ENCODE assay signal across 27 cellular contexts in genomic region chr2:76280676-76281075, GRCh38.
A peak's percentile ranks its signal among the peaks of the same experiment; 100 is the strongest.
DNase-seq lines count a peak whose midpoint lies in the region; ATAC-seq, FAIRE-seq and TF ChIP-seq lines count a peak whose summit lies in the region.
"Had no signal": no experiment of that assay in that cellular context is flagged by ENCODE, and none has a peak within 500 bp of the region (broad histone marks: within the 10 kb centered on the region; RNA-seq: fewer than 3 reads in every experiment).

No MANE protein-coding gene starts in this region.

- H2BK20ac ChIP-seq in H1 (ENCODE audit: low read length) = no peak overlapping the region

- H3K18ac ChIP-seq in H1 (ENCODE audit: extremely low read depth, low read length) = no peak overlapping the region

- H3K4me3 Mint-ChIP-seq in GM23338 = no peak overlapping the region
- H3K4me3 Mint-ChIP-seq in nephron progenitor cell = no peak overlapping the region
- no peak overlapping the region for H3K4me3 Mint-ChIP-seq in T-helper 2 cell treated with Interferon-gamma antibody and Interleukin-4, amounts not matched to agents 5 μg/mL and 100 μg/mL, for 36 hours
- H3K4me3 Mint-ChIP-seq: CD8-positive, alpha-beta memory T cell; T-cell had no signal

- TF ChIP-seq RAD21 in H1 (IDR thresholded peaks at IDR 0.05 in 1 of 2, conservative IDR thresholded peaks at IDR 0.05 in 1 of 2; ENCODE audit: low read depth in 2 of 2, low read length in 2 of 2) = no peak

- H3K23ac ChIP-seq in H1 (ENCODE audit: insufficient read length) = no peak overlapping the region

- no peak overlapping the region for H3K9ac ChIP-seq in H1 (replicated peaks in 1 of 4; ENCODE audit: extremely low read depth in 1 of 4, low read depth in 3 of 4, low read length in 3 of 4)

- WGBS in H1 (ENCODE audit: extremely low coverage in 1 of 2, insufficient coverage in 1 of 2, insufficient read length in 1 of 2, insufficient replicate concordance in 2 of 2, low coverage in 1 of 2, low lambda C conversion rate in 2 of 2, missing lambda C conversion rate in 1 of 2), 2 experiments = 86% methylated on average over 2 of the region's 2 CpGs; no CpG with 5 or more reads in 1 of the 2 experiments
- WGBS in lower leg skin, 2 donors = 26 to 35% methylated on average over 2 of the region's 2 CpGs

- peak overlapping the region; percentile 67; the same call in 1 of the 2 replicates for H3K27ac Mint-ChIP-seq in GM23338
- peak overlapping the region; percentile 14 for H3K27ac Mint-ChIP-seq in nephron progenitor cell
- no peak overlapping the region for H3K27ac Mint-ChIP-seq in T-helper 2 cell treated with Interferon-gamma antibody and Interleukin-4, amounts not matched to agents 5 μg/mL and 100 μg/mL, for 36 hours
- H3K27ac Mint-ChIP-seq: CD8-positive, alpha-beta memory T cell; T-cell had no signal

- no peak overlapping the region for H2BK120ac ChIP-seq in H1 (replicated peaks; ENCODE audit: low read depth, low read length)

- no peak overlapping the region for H3K4me2 ChIP-seq in GM23338
- H3K4me2 ChIP-seq in H1 (ENCODE audit: insufficient read depth in 1 of 2, low read depth in 2 of 2, low read length in 2 of 2) = no peak overlapping the region
- H3K4me2 ChIP-seq: A549 had no signal

- DNase-seq in GM23338 (ENCODE audit: low spot score) (no peak), NCI-H2227 (lab: John Stamatoyannopoulos, UW; ENCODE audit: unreplicated experiment) (peak; percentile 53), H1 (ENCODE audit: low read depth in 1 of 2, low spot score in 2 of 2) (no peak), nephron progenitor cell (no peak), GM10266 (ENCODE audit: extremely low spot score) (no peak), T-helper 9 cell (no peak), lower leg skin (ENCODE audit: low spot score in 2 of 2) (no peak)
- no peak for DNase-seq in T-helper 2 cell treated with Interferon-gamma antibody and Interleukin-4, amounts not matched to agents 5 μg/mL and 100 μg/mL, for 36 hours (ENCODE audit: low spot score)
- DNase-seq: CD8-positive, alpha-beta memory T cell; DMS 273 treated with DMSO at 0.1 percent for 48 hours; DMS79; EL; GDM1; H7; NCI-H1092 treated with DMSO at 0.1 percent for 48 hours; NCI-H1436; NCI-H187 treated with DMSO at 0.1 percent for 48 hours; NCI-H2107; NCI-H226; NCI-H510A treated with DMSO at 0.1 percent for 48 hours; NK-92 treated with Interleukin-12 subunit alpha and Interleukin-12 subunit beta, amount 100 ng/mL, for 24 hours; Right ventricle myocardium superior; T-cell had no signal

- H3K27ac ChIP-seq in GM23338 (ENCODE audit: low read depth) = no peak overlapping the region
- H3K27ac ChIP-seq in H1 (ENCODE audit: low read depth, low read length) = no peak overlapping the region
- H3K27ac ChIP-seq: A549, C4-2B, SJSA1 had no signal

- H2BK15ac ChIP-seq in H1 (ENCODE audit: low read length) = no peak overlapping the region

- intact Hi-C loops in lower leg skin (cut with DNase I; ENCODE audit: low total_unique reads) = no loop called here

- H3F3A ChIP-seq in GM23338 (replicated peaks; ENCODE audit: low read depth) = no peaks in the 10 kb centered on the region

- CTCF ChIA-PET in H1 (lab: Charles Lee; ENCODE audit: partially characterized antibody) = interaction anchor here (1.2 to 2.2 kb wide), 2 partner anchors 9 to 320 kb away, joined by 3 to 5 read pairs; no protein-coding TSS in a partner anchor

- no peak overlapping the region for H3K14ac ChIP-seq in H1 (ENCODE audit: insufficient read length)

- no peak overlapping the region for H4K8ac ChIP-seq in H1 (ENCODE audit: extremely low read depth, insufficient read depth, low read length)

- H3K79me1 ChIP-seq in H1 (ENCODE audit: low read depth, low read length) = no peaks in the 10 kb centered on the region

- no peak for TF ChIP-seq EP300 in H1 (IDR thresholded peaks at IDR 0.05; ENCODE audit: borderline replicate concordance in 1 of 2, low read depth in 2 of 2, low read length in 2 of 2)

- H4K20me1 ChIP-seq in GM23338 (replicated peaks; ENCODE audit: insufficient read depth) (no peaks in the 10 kb centered on the region), H1 (replicated peaks in 1 of 2; ENCODE audit: control insufficient read depth in 1 of 2, insufficient read depth in 2 of 2, low read length in 2 of 2) (no peaks in the 10 kb centered on the region)

- H2AFZ ChIP-seq in GM23338 (peak overlapping the region; percentile 82), H1 (ENCODE audit: low read length) (peak overlapping the region; percentile 39; the same call in 1 of the 2 replicates)

- no peaks in the 10 kb centered on the region for H3K9me2 ChIP-seq in GM23338 (ENCODE audit: insufficient read depth)

- POLR2A ChIA-PET in H1 (lab: Charles Lee; ENCODE audit: partially characterized antibody) = no interaction called here

- no peak overlapping the region for H2BK12ac ChIP-seq in H1 (ENCODE audit: low read depth, low read length)

- H4K5ac ChIP-seq in H1 (ENCODE audit: insufficient read length, low read depth, low read length) = no peak overlapping the region

- H3K27me3 ChIP-seq in GM23338 (ENCODE audit: insufficient read depth) = no peaks in the 10 kb centered on the region
- H3K27me3 ChIP-seq in H1 (replicated peaks in 1 of 4; ENCODE audit: control insufficient read depth in 3 of 4, extremely low read depth in 1 of 4, insufficient read depth in 3 of 4, low read length in 3 of 4) = no peaks in the 10 kb centered on the region
- H3K27me3 ChIP-seq: SJSA1 had no signal

- no peak overlapping the region for H3K4ac ChIP-seq in H1 (replicated peaks; ENCODE audit: insufficient read length, low read depth, low read length)

- no peak for FAIRE-seq in H1 (lab: Jason Lieb, UNC)
- FAIRE-seq: A549, GM12891 had no signal

- no peaks in the 10 kb centered on the region for H3K9me3 ChIP-seq in H1 (ENCODE audit: insufficient read depth in 2 of 2, low read depth in 1 of 2, low read length in 1 of 2)
- H3K9me3 ChIP-seq: SJSA1 had no signal

- H3K36me3 ChIP-seq in GM23338 (ENCODE audit: insufficient read depth) = no peaks in the 10 kb centered on the region
- H3K36me3 ChIP-seq in H1 (ENCODE audit: control insufficient read depth in 2 of 4, insufficient read depth in 4 of 4, low read length in 3 of 4) = no peaks in the 10 kb centered on the region
- H3K36me3 ChIP-seq: SJSA1 had no signal

- H3K79me2 ChIP-seq in GM23338 (replicated peaks; ENCODE audit: insufficient read depth) (no peaks in the 10 kb centered on the region), H1 (ENCODE audit: control insufficient read depth in 1 of 2, insufficient read depth in 2 of 2, low read length in 2 of 2) (no peaks in the 10 kb centered on the region)

- H3K4me3 ChIP-seq in GM23338 (no peak overlapping the region), H1 (ENCODE audit: extremely low read depth in 1 of 4, insufficient read depth in 2 of 4, low read depth in 3 of 4, low read length in 4 of 4) (no peak overlapping the region), lower leg skin (ENCODE audit: low read depth, poor library complexity, severe bottlenecking) (no peak overlapping the region)
- H3K4me3 ChIP-seq: A549, SJSA1 had no signal

- peaks cover 7% of the 10 kb centered on the region; the same call in 1 of the 2 replicates for H3K4me1 ChIP-seq in GM23338 (ENCODE audit: insufficient read depth)
- H3K4me1 ChIP-seq in H1 (replicated peaks in 1 of 4; ENCODE audit: control insufficient read depth in 3 of 4, insufficient read depth in 4 of 4, low read length in 3 of 4) = peaks cover 0 to 3% (median 1%) of the 10 kb centered on the region in 4 experiments; a peak in 2 of 7 replicates
- H3K4me1 ChIP-seq: A549, SJSA1 had no signal

- no peak overlapping the region for H4K91ac ChIP-seq in H1 (replicated peaks; ENCODE audit: insufficient read length, low read length)

- no peaks in the 10 kb centered on the region for H3K23me2 ChIP-seq in H1 (ENCODE audit: low read depth, low read length)

- H3K56ac ChIP-seq in H1 (replicated peaks; ENCODE audit: insufficient read length, low read depth, low read length) = no peak overlapping the region

- no peak for TF ChIP-seq CTCF in GM23338 (conservative IDR thresholded peaks at IDR 0.05; ENCODE audit: low read depth in 2 of 2)
- TF ChIP-seq CTCF in H1 (IDR thresholded peaks at IDR 0.05; ENCODE audit: control extremely low read depth in 1 of 3, insufficient read depth in 1 of 3, low read depth in 1 of 3, low read length in 3 of 3) = no peak
- no peak for TF ChIP-seq CTCF in nephron progenitor cell (IDR thresholded peaks at IDR 0.05)
- TF ChIP-seq CTCF in GM10266 (IDR thresholded peaks at IDR 0.05; ENCODE audit: control insufficient read depth, insufficient read depth, low read depth, missing control alignments) = no peak
- no peak for TF ChIP-seq CTCF in lower leg skin (IDR thresholded peaks at IDR 0.05)

- H3K36me3 Mint-ChIP-seq in GM23338 (ENCODE audit: low read depth) = no peaks in the 10 kb centered on the region
- no peaks in the 10 kb centered on the region for H3K36me3 Mint-ChIP-seq in nephron progenitor cell (ENCODE audit: low read depth)
- H3K36me3 Mint-ChIP-seq in T-helper 2 cell treated with Interferon-gamma antibody and Interleukin-4, amounts not matched to agents 5 μg/mL and 100 μg/mL, for 36 hours (ENCODE audit: low read depth) = no peaks in the 10 kb centered on the region
- H3K36me3 Mint-ChIP-seq: CD8-positive, alpha-beta memory T cell; T-cell had no signal

- H3K4me1 Mint-ChIP-seq in GM23338 = peaks cover 13% of the 10 kb centered on the region; the same call in 2 of the 3 replicates
- H3K4me1 Mint-ChIP-seq in nephron progenitor cell = peaks cover 33% of the 10 kb centered on the region
- H3K4me1 Mint-ChIP-seq in T-helper 2 cell treated with Interferon-gamma antibody and Interleukin-4, amounts not matched to agents 5 μg/mL and 100 μg/mL, for 36 hours (ENCODE audit: low read depth) = no peaks in the 10 kb centered on the region
- H3K4me1 Mint-ChIP-seq: CD8-positive, alpha-beta memory T cell; T-cell had no signal

- H2AK5ac ChIP-seq in H1 (ENCODE audit: low read depth, low read length) = no peak overlapping the region; the same call in 1 of the 2 replicates

- H3K9me3 Mint-ChIP-seq in GM23338 = no peaks in the 10 kb centered on the region
- no peaks in the 10 kb centered on the region for H3K9me3 Mint-ChIP-seq in nephron progenitor cell
- peaks cover 3% of the 10 kb centered on the region for H3K9me3 Mint-ChIP-seq in T-helper 2 cell treated with Interferon-gamma antibody and Interleukin-4, amounts not matched to agents 5 μg/mL and 100 μg/mL, for 36 hours

- H2BK5ac ChIP-seq in H1 (ENCODE audit: low read depth, low read length) = no peak overlapping the region

- no peak for ATAC-seq in GM23338
- ATAC-seq: A549, T-cell had no signal

- no peaks in the 10 kb centered on the region for H3K27me3 Mint-ChIP-seq in GM23338 (ENCODE audit: insufficient read depth, low read depth, poor library complexity)
- H3K27me3 Mint-ChIP-seq in nephron progenitor cell (ENCODE audit: low read depth, poor library complexity) = peaks cover 3% of the 10 kb centered on the region
- no peaks in the 10 kb centered on the region for H3K27me3 Mint-ChIP-seq in T-helper 2 cell treated with Interferon-gamma antibody and Interleukin-4, amounts not matched to agents 5 μg/mL and 100 μg/mL, for 36 hours (ENCODE audit: low read depth)
- H3K27me3 Mint-ChIP-seq: CD8-positive, alpha-beta memory T cell; T-cell had no signal

- TF ChIP-seq POLR2A in H1 (IDR thresholded peaks at IDR 0.05; ENCODE audit: control extremely low read depth in 1 of 2, low read depth in 2 of 2, low read length in 2 of 2) = no peak
- TF ChIP-seq POLR2A in lower leg skin (IDR thresholded peaks at IDR 0.05) = no peak

TF ChIP-seq in GM23338, 12 proteins besides CTCF, POLR2A, EP300 and RAD21:
- no peak for TF ChIP-seq NANOG (IDR thresholded peaks at IDR 0.05; ENCODE audit: borderline replicate concordance)
